In genomic region chr10:5622586-5622985, GRCh38 we compare ENCODE assay signal across 18 cellular contexts. TPM values are rescaled to one million over a fixed set of nuclear protein-coding genes. Genes with fewer than 3 reads are reported as not detected.
DNase-seq lines count a peak whose midpoint lies in the region; ATAC-seq, FAIRE-seq and TF ChIP-seq lines count a peak whose summit lies in the region.
"Had no signal": no experiment of that assay in that cellular context is flagged by ENCODE, and none has a peak within 500 bp of the region (broad histone marks: within the 10 kb centered on the region; RNA-seq: fewer than 3 reads in every experiment).

No MANE protein-coding gene starts in this region.

- DNase-seq in RPMI7951 (ENCODE audit: low read depth) (peak; percentile 29), esophagus squamous epithelium (lab: John Stamatoyannopoulos, UW) (no peak), stomach (no peak), endothelial cell (ENCODE audit: low spot score) (no peak), frontal cortex (ENCODE audit: low spot score in 2 of 2) (no peak)

- no peak overlapping the region for H3K4me3 ChIP-seq in esophagus squamous epithelium
- no peak overlapping the region for H3K4me3 ChIP-seq in stomach
- H3K4me3 ChIP-seq: HAP-1, sigmoid colon, thyroid gland had no signal

- H3K36me3 ChIP-seq in esophagus squamous epithelium = no peaks in the 10 kb centered on the region
- no peaks in the 10 kb centered on the region for H3K36me3 ChIP-seq in stomach
- H3K36me3 ChIP-seq: HAP-1, sigmoid colon, thyroid gland had no signal

- H3K4me1 Mint-ChIP-seq in endothelial cell (ENCODE audit: unreplicated experiment) = peaks cover 16% of the 10 kb centered on the region

- peaks cover 11 to 49% (median 34%) of the 10 kb centered on the region in 3 donors for H3K4me1 ChIP-seq in esophagus squamous epithelium
- peaks cover 6 to 49% (median 33%) of the 10 kb centered on the region in 4 donors for H3K4me1 ChIP-seq in stomach
- H3K4me1 ChIP-seq: HAP-1 had no signal

- ATAC-seq in GM21528 (IDR thresholded peaks at IDR 0.05; ENCODE audit: low FRiP score, unreplicated experiment) = no peak
- no peak for ATAC-seq in HG02759 (IDR thresholded peaks at IDR 0.05; ENCODE audit: unreplicated experiment)

- intact Hi-C loops in esophagus squamous epithelium (cut with DNase I) (loop anchor here (5.0 to 10.0 kb wide), 2 partner anchors 180 to 808 kb away; no protein-coding TSS in a partner anchor), stomach (cut with DNase I; ENCODE audit: low total_unique reads) (no loop called here)

- no peak for TF ChIP-seq EP300 in stomach (IDR thresholded peaks at IDR 0.05)

- H3K27me3 ChIP-seq in esophagus squamous epithelium = no peaks in the 10 kb centered on the region
- no peaks in the 10 kb centered on the region for H3K27me3 ChIP-seq in stomach
- H3K27me3 ChIP-seq: sigmoid colon, thyroid gland had no signal

- peak overlapping the region in 3 of 4 donors; percentile 49 to 79 (median 67) for H3K27ac ChIP-seq in esophagus squamous epithelium
- H3K27ac ChIP-seq in stomach = peak overlapping the region in 3 of 5 donors; percentile 49 to 70 (median 59)
- H3K27ac ChIP-seq: thyroid gland had no signal

- no peaks in the 10 kb centered on the region for H3K9me3 Mint-ChIP-seq in endothelial cell (ENCODE audit: unreplicated experiment)
- H3K9me3 Mint-ChIP-seq: activated CD4-positive, alpha-beta T cell treated with anti-CD3 and anti-CD28 coated beads, Interleukin-2, amount 10 ng/mL, durations not matched to agents 24 days and 14 days; activated T-helper 2 cell treated with anti-CD3 and anti-CD28 coated beads, Interferon-gamma antibody, Interleukin-2, Interleukin-4, amounts not matched to agents 10 μg/mL and 5 μg/mL and 100 μg/mL, durations not matched to agents 14 hours and 24 hours and 36 hours; dendritic cell treated with granulocyte-macrophage colony-stimulating factor and Interleukin-4, amounts not matched to agents 40 ng/mL and 50 ng/mL, for 4 days; natural killer cell treated with Interleukin-12 subunit alpha and Interleukin-12 subunit beta and Interleukin-15 and Interleukin-18, amount 100 ng/mL, for 72 hours; stimulated activated effector memory CD8-positive, alpha-beta T cell treated with anti-CD3 and anti-CD28 coated beads, Interleukin-12 subunit alpha, Interleukin-12 subunit beta, amount 100 ng/mL, for 72 hours had no signal

- TF ChIP-seq CTCF in esophagus squamous epithelium (IDR thresholded peaks at IDR 0.05) (no peak), stomach (IDR thresholded peaks at IDR 0.05) (no peak), endothelial cell (IDR thresholded peaks at IDR 0.05; ENCODE audit: unreplicated experiment) (no peak)

- FAIRE-seq in G401.6 (lab: Jason Lieb, UNC) (peak; percentile 64), frontal cortex (lab: Jason Lieb, UNC) (no peak)
- FAIRE-seq: TTC549 had no signal

- 73 to 79% methylated on average over 3 of the region's 3 CpGs for WGBS in esophagus squamous epithelium, 2 donors
- WGBS in stomach, 5 donors = 81 to 87% (median 85%) methylated on average over 3 of the region's 3 CpGs

- no peak overlapping the region for H3K4me3 Mint-ChIP-seq in endothelial cell (ENCODE audit: unreplicated experiment)
- H3K4me3 Mint-ChIP-seq: activated CD4-positive, alpha-beta T cell treated with anti-CD3 and anti-CD28 coated beads, Interleukin-2, amount 10 ng/mL, durations not matched to agents 24 days and 14 days; brain; dendritic cell treated with granulocyte-macrophage colony-stimulating factor and Interleukin-4, amounts not matched to agents 40 ng/mL and 50 ng/mL, for 4 days; natural killer cell treated with Interleukin-12 subunit alpha and Interleukin-12 subunit beta and Interleukin-15 and Interleukin-18, amount 100 ng/mL, for 72 hours; stimulated activated effector memory CD8-positive, alpha-beta T cell treated with anti-CD3 and anti-CD28 coated beads, Interleukin-12 subunit alpha, Interleukin-12 subunit beta, amount 100 ng/mL, for 72 hours had no signal

- TF ChIP-seq POLR2A in esophagus squamous epithelium (IDR thresholded peaks at IDR 0.05) = no peak
- no peak for TF ChIP-seq POLR2A in stomach (IDR thresholded peaks at IDR 0.05)

- no peaks in the 10 kb centered on the region for H3K36me3 Mint-ChIP-seq in endothelial cell (ENCODE audit: low read depth, unreplicated experiment)
- H3K36me3 Mint-ChIP-seq: brain; natural killer cell treated with Interleukin-12 subunit alpha and Interleukin-12 subunit beta and Interleukin-15 and Interleukin-18, amount 100 ng/mL, for 72 hours; stimulated activated effector memory CD8-positive, alpha-beta T cell treated with anti-CD3 and anti-CD28 coated beads, Interleukin-12 subunit alpha, Interleukin-12 subunit beta, amount 100 ng/mL, for 72 hours had no signal

- peaks cover 5% of the 10 kb centered on the region for H3K27me3 Mint-ChIP-seq in endothelial cell (ENCODE audit: unreplicated experiment)
- H3K27me3 Mint-ChIP-seq: activated CD4-positive, alpha-beta T cell treated with anti-CD3 and anti-CD28 coated beads, Interleukin-2, amount 10 ng/mL, durations not matched to agents 24 days and 14 days; brain had no signal

- no peak overlapping the region for H3K27ac Mint-ChIP-seq in endothelial cell (ENCODE audit: unreplicated experiment)
- H3K27ac Mint-ChIP-seq: activated CD4-positive, alpha-beta T cell treated with anti-CD3 and anti-CD28 coated beads, Interleukin-2, amount 10 ng/mL, durations not matched to agents 24 days and 14 days; activated T-helper 2 cell treated with anti-CD3 and anti-CD28 coated beads, Interferon-gamma antibody, Interleukin-2, Interleukin-4, amounts not matched to agents 10 μg/mL and 5 μg/mL and 100 μg/mL, durations not matched to agents 14 hours and 24 hours and 36 hours; dendritic cell treated with granulocyte-macrophage colony-stimulating factor and Interleukin-4, amounts not matched to agents 40 ng/mL and 50 ng/mL, for 4 days; natural killer cell treated with Interleukin-12 subunit alpha and Interleukin-12 subunit beta and Interleukin-15 and Interleukin-18, amount 100 ng/mL, for 72 hours; stimulated activated effector memory CD8-positive, alpha-beta T cell treated with anti-CD3 and anti-CD28 coated beads, Interleukin-12 subunit alpha, Interleukin-12 subunit beta, amount 100 ng/mL, for 72 hours had no signal

- H3K9me3 ChIP-seq in esophagus squamous epithelium (no peaks in the 10 kb centered on the region), stomach (no peaks in the 10 kb centered on the region)
- H3K9me3 ChIP-seq: HAP-1, sigmoid colon, thyroid gland had no signal

RNA-seq across cellular contexts. Expression of gene ASB13, which starts 43.8 kb away (rescaled TPM):
- 11.5 and 11.7 TPM in 2 replicates for total RNA-seq in RPMI7951 (2014; rRNA removed; shearing (Covaris generic))
- total RNA-seq in esophagus squamous epithelium = 10 to 100 TPM in 3 of 4 donors, 1 to 10 TPM in 1; 9.6 to 29.0 (median 15.7) TPM
- 10 to 100 TPM in 4 of 5 donors, under 1 TPM in 1; 0.89 to 15.6 (median 14.1) TPM for total RNA-seq in stomach
- 10 to 100 TPM; 21.2 to 27.5 (median 25.1) TPM for polyA plus RNA-seq in stomach
- 22.5 TPM for total RNA-seq in endothelial cell (ENCODE audit: unreplicated experiment)
- 18.8 TPM for total RNA-seq in frontal cortex
